ENCODE assay signal across 8 cellular contexts in the genomic region with DNA sequence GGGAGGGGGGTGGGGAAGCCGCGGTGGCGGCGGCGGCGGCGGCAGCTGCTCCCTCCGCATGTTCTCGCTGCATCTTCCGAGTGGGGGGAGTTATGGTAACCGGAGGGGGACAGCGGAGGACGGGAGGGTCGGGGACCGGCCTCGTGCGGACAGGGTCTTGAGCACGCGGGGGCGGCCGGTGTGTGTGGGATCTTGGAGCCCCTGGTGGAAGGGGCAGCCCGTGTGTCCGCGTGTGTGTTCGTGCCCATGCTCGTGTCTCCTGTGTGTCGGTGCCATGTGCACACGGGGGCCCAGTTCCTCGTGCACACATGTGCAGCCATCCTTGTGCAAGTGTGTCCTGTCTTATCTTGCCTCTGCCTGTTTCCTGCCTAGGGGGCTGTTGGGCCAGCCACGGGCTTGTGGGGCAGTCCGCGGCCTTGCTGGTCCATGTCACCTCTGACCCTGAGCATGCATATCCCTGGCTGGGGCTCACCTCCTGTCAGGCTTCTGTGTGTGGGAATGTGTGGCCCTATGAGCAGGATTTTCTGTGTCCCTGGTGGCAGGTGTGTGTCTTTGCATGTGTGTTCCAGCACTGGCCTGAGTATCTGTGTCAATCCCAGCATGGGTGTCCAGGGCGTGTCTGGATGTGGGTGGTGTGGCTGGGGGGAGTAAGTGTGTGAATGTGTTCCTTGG. TPM values are rescaled to one million over a fixed set of nuclear protein-coding genes. Genes with fewer than 3 reads are reported as not detected.
DNase-seq lines count a peak whose midpoint lies in the region; ATAC-seq and TF ChIP-seq lines count a peak whose summit lies in the region.

No MANE protein-coding gene starts in this region.

- H3K27me3 Mint-ChIP-seq in activated T-cell treated with anti-CD3 and anti-CD28 coated beads, Interleukin-2, amount 50 U/mL, for 72 hours (ENCODE audit: low read depth) = no peaks in the 10 kb centered on the region

- H3K4me3 Mint-ChIP-seq in activated T-cell treated with anti-CD3 and anti-CD28 coated beads, Interleukin-2, amount 50 U/mL, for 72 hours = peak overlapping the region; percentile 88 to 89

- H3K36me3 Mint-ChIP-seq in activated T-cell treated with anti-CD3 and anti-CD28 coated beads, Interleukin-2, amount 50 U/mL, for 72 hours (ENCODE audit: insufficient read depth in 2 of 2) = peaks cover 12 to 13% of the 10 kb centered on the region in 2 donors

- peak overlapping the region; percentile 64 for H3K27ac Mint-ChIP-seq in activated T-cell treated with anti-CD3 and anti-CD28 coated beads, Interleukin-2, amount 50 U/mL, for 72 hours

- DNase-seq in NCI-H524 (lab: John Stamatoyannopoulos, UW) (peak; percentile 20 to 50), NCI-H524 treated with DMSO at 0.1 percent for 48 hours (lab: John Stamatoyannopoulos, UW) (no peak), MM.1S (peak; percentile 42), cardiac muscle cell (ENCODE audit: low read depth in 1 of 2, low spot score in 1 of 2) (peak; percentile 24 to 34), NCI-H2029 (lab: John Stamatoyannopoulos, UW) (no peak)
- peak in 1 of 2 donors; percentile 44 for DNase-seq in activated T-cell treated with anti-CD3 and anti-CD28 coated beads, Interleukin-2, amount 50 U/mL, for 72 hours

- peak overlapping the region; percentile 78 for H2AFZ ChIP-seq in MM.1S (ENCODE audit: low read length)

- peaks cover 28% of the 10 kb centered on the region for H3K4me1 ChIP-seq in MM.1S (ENCODE audit: low read length)
- peaks cover 52% of the 10 kb centered on the region for H3K4me1 ChIP-seq in cardiac muscle cell (ENCODE audit: low read depth)
- peaks cover 34% of the 10 kb centered on the region for H3K4me1 ChIP-seq in rectal smooth muscle tissue (ENCODE audit: control insufficient read depth, insufficient read depth, low read length)

- H3K4me3 ChIP-seq in MM.1S (ENCODE audit: low read length) (peak overlapping the region; percentile 55), cardiac muscle cell (peak overlapping the region; percentile 69), rectal smooth muscle tissue (ENCODE audit: low read length) (peak overlapping the region; percentile 46)

- H3K9me3 ChIP-seq in MM.1S (replicated peaks; ENCODE audit: insufficient read depth, low read length) (no peaks in the 10 kb centered on the region), cardiac muscle cell (ENCODE audit: low read depth) (no peaks in the 10 kb centered on the region)

- H3F3A ChIP-seq in MM.1S (ENCODE audit: insufficient read depth, low read length) = peaks cover 28% of the 10 kb centered on the region

- H3K9me3 Mint-ChIP-seq in activated T-cell treated with anti-CD3 and anti-CD28 coated beads, Interleukin-2, amount 50 U/mL, for 72 hours = no peaks in the 10 kb centered on the region

- no peak overlapping the region for H3K27ac ChIP-seq in MM.1S (ENCODE audit: low read length)
- H3K27ac ChIP-seq in cardiac muscle cell = peak overlapping the region; percentile 24
- H3K27ac ChIP-seq in rectal smooth muscle tissue (ENCODE audit: low read depth, low read length) = peak overlapping the region; percentile 74

- H3K4me1 Mint-ChIP-seq in activated T-cell treated with anti-CD3 and anti-CD28 coated beads, Interleukin-2, amount 50 U/mL, for 72 hours (ENCODE audit: low read depth) = peaks cover 86% of the 10 kb centered on the region

- H3K9me2 ChIP-seq in MM.1S (replicated peaks; ENCODE audit: insufficient read depth, low read length) = no peaks in the 10 kb centered on the region

- H3K4me2 ChIP-seq in MM.1S (ENCODE audit: low read depth, low read length) = peak overlapping the region; percentile 80; the same call in 1 of the 2 replicates

- H3K36me3 ChIP-seq in MM.1S (replicated peaks; ENCODE audit: insufficient read depth, low read length) (no peaks in the 10 kb centered on the region), cardiac muscle cell (no peaks in the 10 kb centered on the region), rectal smooth muscle tissue (ENCODE audit: control insufficient read depth, insufficient read depth, low read length) (no peaks in the 10 kb centered on the region)

- H3K27me3 ChIP-seq in MM.1S (replicated peaks; ENCODE audit: insufficient read depth, low read length) (peaks cover 9% of the 10 kb centered on the region), cardiac muscle cell (no peaks in the 10 kb centered on the region), rectal smooth muscle tissue (ENCODE audit: control insufficient read depth, insufficient read depth, low read length) (no peaks in the 10 kb centered on the region)

- peak overlapping the region; percentile 44; the same call in 1 of the 2 replicates for H3K9ac ChIP-seq in MM.1S (ENCODE audit: low read length)
- peak overlapping the region; percentile 58 for H3K9ac ChIP-seq in rectal smooth muscle tissue (ENCODE audit: low read length)

- peak in 1 of 2 donors; percentile 8 for ATAC-seq in activated T-cell treated with anti-CD3 and anti-CD28 coated beads, Interleukin-2, amount 50 U/mL, for 72 hours (replicated peaks in 1 of 2)
- no peak for ATAC-seq in HG03442 (IDR thresholded peaks at IDR 0.05; ENCODE audit: unreplicated experiment)

- TF ChIP-seq CTCF in MM.1S (IDR thresholded peaks at IDR 0.05; ENCODE audit: low read length) (peak; percentile 54), cardiac muscle cell (IDR thresholded peaks at IDR 0.05; ENCODE audit: low read depth, low read length) (peak; percentile 30)

- no peaks in the 10 kb centered on the region for H4K20me1 ChIP-seq in MM.1S (ENCODE audit: insufficient read depth, low read length)

- no peaks in the 10 kb centered on the region for H3K79me2 ChIP-seq in MM.1S (ENCODE audit: low read length)

RNA-seq across cellular contexts. Expression of gene SYNGAP1, which starts 8.5 kb away (rescaled TPM):
- 10 to 100 TPM; 86.9 to 91.5 TPM for total RNA-seq in activated T-cell treated with anti-CD3 and anti-CD28 coated beads, Interleukin-2, amount 50 U/mL, for 72 hours
- 14.9 and 20.2 TPM in 2 replicates for total RNA-seq in cardiac muscle cell
- polyA plus RNA-seq in cardiac muscle cell = 6.8 and 10.5 TPM in 2 replicates

RNA-seq across cellular contexts. Expression of gene CUTA, which starts 10.4 kb away (rescaled TPM):
- 100 to 1,000 TPM; 212 to 222 TPM for total RNA-seq in activated T-cell treated with anti-CD3 and anti-CD28 coated beads, Interleukin-2, amount 50 U/mL, for 72 hours
- total RNA-seq in cardiac muscle cell = 304 and 348 TPM in 2 replicates
- 426 and 501 TPM in 2 replicates for polyA plus RNA-seq in cardiac muscle cell

RNA-seq across cellular contexts. Expression of gene PHF1, which starts 17.5 kb away (rescaled TPM):
- total RNA-seq in activated T-cell treated with anti-CD3 and anti-CD28 coated beads, Interleukin-2, amount 50 U/mL, for 72 hours = 10 to 100 TPM; 65.2 to 77.3 TPM
- total RNA-seq in cardiac muscle cell = 61.9 and 116 TPM in 2 replicates
- polyA plus RNA-seq in cardiac muscle cell = 34.5 and 62.1 TPM in 2 replicates

RNA-seq across cellular contexts. Expression of gene ZBTB9, which starts 26.0 kb away (rescaled TPM):
- 10 to 100 TPM; 10.2 to 13.6 TPM for total RNA-seq in activated T-cell treated with anti-CD3 and anti-CD28 coated beads, Interleukin-2, amount 50 U/mL, for 72 hours
- total RNA-seq in cardiac muscle cell = 5.5 and 7.8 TPM in 2 replicates
- 9.5 and 11.2 TPM in 2 replicates for polyA plus RNA-seq in cardiac muscle cell

RNA-seq across cellular contexts. Expression of gene KIFC1, which starts 36.7 kb away (rescaled TPM):
- 10 to 100 TPM; 91.7 to 96.3 TPM for total RNA-seq in activated T-cell treated with anti-CD3 and anti-CD28 coated beads, Interleukin-2, amount 50 U/mL, for 72 hours
- 14.0 and 69.2 TPM in 2 replicates for total RNA-seq in cardiac muscle cell
- 9.4 and 33.3 TPM in 2 replicates for polyA plus RNA-seq in cardiac muscle cell

Comparison
In these comparisons a context has a peak if more than half of its experiments do, and no peak if none do; other contexts are left out.
1. DNase-seq: peak in NCI-H524 (2 of 2), MM.1S (single experiment) and cardiac muscle cell (2 of 2); none in NCI-H524 treated with DMSO at 0.1 percent for 48 hours (single experiment) and NCI-H2029 (single experiment).
2. Peak in every context shown above with its lines, with median percentiles within 50 percentile points of each other: H3K4me3 ChIP-seq.